18 cellular contexts compared by ENCODE assay signal in the genomic region with DNA sequence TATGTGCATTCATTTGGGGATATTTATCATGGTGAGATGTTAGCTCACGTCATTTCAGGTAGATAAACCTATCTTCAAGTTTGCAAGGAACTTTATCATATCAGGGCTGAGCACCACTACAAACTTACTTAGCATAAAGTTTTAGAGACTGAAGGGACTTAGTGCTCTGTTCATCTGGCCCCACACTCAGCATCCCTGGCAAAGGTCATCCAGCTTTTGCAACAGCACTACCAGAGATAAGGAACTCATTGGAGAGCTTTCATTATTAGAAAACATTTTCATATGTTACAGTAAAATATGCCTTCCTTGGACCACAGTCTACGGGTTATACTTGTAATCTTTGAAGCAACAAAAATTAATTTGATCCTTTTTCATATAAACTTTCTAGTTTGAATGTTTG.
DNase-seq lines count a peak whose midpoint lies in the region; ATAC-seq and TF ChIP-seq lines count a peak whose summit lies in the region.
"Had no signal": no experiment of that assay in that cellular context is flagged by ENCODE, and none has a peak within 500 bp of the region (broad histone marks: within the 10 kb centered on the region; RNA-seq: fewer than 3 reads in every experiment).

No MANE protein-coding gene starts in this region.

- H3K4me3 ChIP-seq in right atrium auricular region: no peak overlapping the region
- H3K4me3 ChIP-seq: BLaER1 had no signal

- DNase-seq in Right ventricle myocardium superior (peak; percentile 39), right atrium auricular region (ENCODE audit: low spot score) (no peak), left ventricle myocardium superior (peak; percentile 21), left cardiac atrium (no peak), HuH-7 (ENCODE audit: low spot score) (peak; percentile 5), NCI-H226 (peak; percentile 15)
- DNase-seq: 8988T; ACHN; BE2C; C1 segment of cervical spinal cord; Calu3; CD4-positive, CD25-positive, alpha-beta regulatory T cell; CD8-positive, alpha-beta T cell; DMS79 treated with DMSO at 0.1 percent for 48 hours; GF-D8 had no signal

- H3K27me3 ChIP-seq in right atrium auricular region: no peaks in the 10 kb centered on the region
- H3K27me3 ChIP-seq: BE2C, BLaER1 had no signal

- H3K9me3 ChIP-seq in right atrium auricular region: no peaks in the 10 kb centered on the region
- H3K9me3 ChIP-seq: BE2C, BLaER1, Caco-2 had no signal

- ATAC-seq in Right ventricle myocardium superior (ENCODE audit: poor library complexity): peak; percentile 39
- peak; percentile 31 for ATAC-seq in left ventricle myocardium superior
- no peak for ATAC-seq in left cardiac atrium
- no peak for ATAC-seq in GM21423 (IDR thresholded peaks at IDR 0.05; ENCODE audit: unreplicated experiment)
- ATAC-seq: CD8-positive, alpha-beta T cell had no signal

- no peak for TF ChIP-seq CTCF in right atrium auricular region (IDR thresholded peaks at IDR 0.05)

- intact Hi-C loops in Right ventricle myocardium superior (cut with DNase I) (no loop called here), left ventricle myocardium superior (cut with micrococcal nuclease) (no loop called here), left cardiac atrium (cut with DNase I) (no loop called here)

- H3K27ac ChIP-seq in right atrium auricular region: no peak overlapping the region
- H3K27ac ChIP-seq: BLaER1 had no signal

- H3K4me1 ChIP-seq in right atrium auricular region: no peaks in the 10 kb centered on the region
- H3K4me1 ChIP-seq: BE2C, BLaER1, Caco-2 had no signal

- no peaks in the 10 kb centered on the region for H3K36me3 ChIP-seq in right atrium auricular region
- H3K36me3 ChIP-seq: BE2C, BLaER1 had no signal

Comparison
In these comparisons a context has a peak if more than half of its experiments do, and no peak if none do; other contexts are left out.
1. ATAC-seq: peak in Right ventricle myocardium superior (single experiment) and left ventricle myocardium superior (single experiment); none in left cardiac atrium (0 of 2) and GM21423 (single experiment).
2. DNase-seq: peak in Right ventricle myocardium superior (single experiment), left ventricle myocardium superior (single experiment), HuH-7 (single experiment) and NCI-H226 (single experiment); none in right atrium auricular region (single experiment) and left cardiac atrium (single experiment).